ENCODE assay signal across 8 cellular contexts in the genomic region with DNA sequence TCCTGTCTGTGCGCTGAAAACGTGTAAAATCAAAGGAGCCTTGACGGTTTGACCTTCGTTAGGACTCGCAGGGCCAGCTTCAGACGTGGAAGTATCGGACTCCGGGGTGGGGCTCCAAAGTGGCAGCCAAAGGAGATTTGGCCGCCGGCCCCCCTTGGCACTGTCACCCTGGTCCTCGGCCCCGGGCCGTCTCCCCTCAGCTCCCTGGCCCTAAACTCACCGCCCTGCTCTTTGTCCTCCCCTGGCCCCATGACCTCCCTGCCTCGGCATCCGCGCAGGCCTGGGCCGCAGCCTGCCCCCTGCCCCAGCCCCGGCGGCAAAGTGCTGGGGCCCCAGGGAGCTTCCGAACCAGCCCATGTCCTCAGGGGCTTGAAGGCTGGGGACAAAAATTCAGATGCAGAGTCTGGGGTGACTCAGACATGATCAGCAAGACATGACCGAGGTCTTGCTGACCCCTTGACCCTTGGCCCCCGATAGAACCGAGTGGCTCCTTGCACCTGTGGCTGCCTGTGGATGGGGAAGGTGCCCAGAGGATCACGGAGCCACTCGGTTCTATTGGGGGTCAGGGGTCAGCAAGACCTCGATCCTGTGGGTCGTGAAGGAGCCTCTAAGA. TPM values are rescaled to one million over a fixed set of nuclear protein-coding genes. Genes with fewer than 3 reads are reported as not detected.
DNase-seq lines count a peak whose midpoint lies in the region; ATAC-seq and TF ChIP-seq lines count a peak whose summit lies in the region.

No MANE protein-coding gene starts in this region.

- no peaks in the 10 kb centered on the region for H3K9me3 Mint-ChIP-seq in CD8-positive, alpha-beta T cell

- in situ Hi-C loops in Panc1 (cut with HindIII; ENCODE audit: low pct_unique_long_range_greater_than_20kb, low sequenced_read_pairs), result no loop called here

- H2AFZ ChIP-seq in fibroblast of lung (ENCODE audit: low read length) (no peak overlapping the region), osteoblast (ENCODE audit: low read length) (no peak overlapping the region)

- H3K27me3 ChIP-seq in CD8-positive, alpha-beta T cell (ENCODE audit: insufficient read depth, low read length), result no peaks in the 10 kb centered on the region
- no peaks in the 10 kb centered on the region for H3K27me3 ChIP-seq in Panc1 (ENCODE audit: control insufficient read depth, insufficient read depth, low read length)
- no peaks in the 10 kb centered on the region for H3K27me3 ChIP-seq in fibroblast of lung (ENCODE audit: control insufficient read depth, insufficient read depth, low read length)
- peaks cover 14% of the 10 kb centered on the region for H3K27me3 ChIP-seq in osteoblast (ENCODE audit: insufficient read depth, low read length)

- H3K27ac ChIP-seq in CD8-positive, alpha-beta T cell (ENCODE audit: low read depth, low read length), result peak overlapping the region; percentile 45
- peak overlapping the region; percentile 90 for H3K27ac ChIP-seq in Panc1 (ENCODE audit: low read length)
- H3K27ac ChIP-seq in fibroblast of lung (ENCODE audit: insufficient read depth, low read length), result peak overlapping the region; percentile 57
- H3K27ac ChIP-seq in osteoblast (ENCODE audit: low read depth, low read length), result no peak overlapping the region

- peaks cover 4% of the 10 kb centered on the region for H3K79me2 ChIP-seq in fibroblast of lung (ENCODE audit: control insufficient read depth, insufficient read depth, low read length)
- H3K79me2 ChIP-seq in osteoblast (ENCODE audit: insufficient read depth, low read length), result no peaks in the 10 kb centered on the region

- peak overlapping the region; percentile 76 for H3K9ac ChIP-seq in fibroblast of lung (ENCODE audit: insufficient read depth, low read length)

- peak overlapping the region; percentile 71 for H3K4me3 ChIP-seq in CD8-positive, alpha-beta T cell (ENCODE audit: low read depth, low read length)
- peak overlapping the region; percentile 61 to 68 for H3K4me3 ChIP-seq in Panc1 (ENCODE audit: low read depth in 2 of 2, low read length in 2 of 2)
- H3K4me3 ChIP-seq in fibroblast of lung (replicated peaks in 1 of 4; ENCODE audit: control extremely low read depth in 1 of 4, insufficient read depth in 1 of 4, low read depth in 3 of 4, low read length in 4 of 4), result peak overlapping the region; percentile 51 to 65 (median 54)
- peak overlapping the region; percentile 59 for H3K4me3 ChIP-seq in osteoblast (ENCODE audit: insufficient read depth, low read length)

- H3K36me3 ChIP-seq in CD8-positive, alpha-beta T cell (ENCODE audit: insufficient read depth, low read length), result no peaks in the 10 kb centered on the region
- H3K36me3 ChIP-seq in Panc1 (ENCODE audit: control insufficient read depth, insufficient read depth, low read length) (no peaks in the 10 kb centered on the region), fibroblast of lung (ENCODE audit: control insufficient read depth, insufficient read depth, low read length) (no peaks in the 10 kb centered on the region), osteoblast (ENCODE audit: insufficient read depth, low read length) (no peaks in the 10 kb centered on the region)

- peaks cover 14% of the 10 kb centered on the region for H3K4me1 Mint-ChIP-seq in CD8-positive, alpha-beta T cell (ENCODE audit: low read depth)

- CTCF ChIA-PET in CD8-positive, alpha-beta T cell (lab: Charles Lee), result interaction anchor here (0.7 to 5.9 kb wide), 2 partner anchors 13 to 121 kb away, joined by 3 to 28 read pairs; no protein-coding TSS in a partner anchor
- CTCF ChIA-PET in Panc1 (lab: Charles Lee), result no interaction called here

- POLR2A ChIA-PET in CD8-positive, alpha-beta T cell (lab: Charles Lee), result interaction anchor here (0.7 to 2.2 kb wide), 6 partner anchors 8 to 126 kb away, joined by 3 to 11 read pairs (median 4); partner anchors contain the start of gene TMEM80
- POLR2A ChIA-PET in Panc1 (lab: Charles Lee), result interaction anchor here (0.6 kb wide), 1 partner anchor 9 kb away, joined by 4 read pairs; no protein-coding TSS in a partner anchor

- BruUV-seq in Panc1 (replicated peaks; lab: Mats Ljungman, UMichigan), result TSS peak; percentile 81

- no peaks in the 10 kb centered on the region for H4K20me1 ChIP-seq in fibroblast of lung (ENCODE audit: control insufficient read depth, extremely low read depth, insufficient read depth, low read length)
- peaks cover 2% of the 10 kb centered on the region for H4K20me1 ChIP-seq in osteoblast (ENCODE audit: insufficient read depth, low read length)

- H3K4me2 ChIP-seq in fibroblast of lung (ENCODE audit: extremely low read depth, insufficient read depth, low read length) (peak overlapping the region; percentile 49), osteoblast (ENCODE audit: insufficient read depth, low read length) (peak overlapping the region; percentile 67)

- peak overlapping the region; percentile 80 for H3K4me3 Mint-ChIP-seq in CD8-positive, alpha-beta T cell

- H3K27ac Mint-ChIP-seq in CD8-positive, alpha-beta T cell, result peak overlapping the region; percentile 64

- DNase-seq in CD8-positive, alpha-beta T cell, result no peak
- DNase-seq in Panc1 (ENCODE audit: low read depth, low spot score), result no peak
- no peak for DNase-seq in fibroblast of lung (ENCODE audit: low read depth in 2 of 2)
- no peak for DNase-seq in osteoblast (ENCODE audit: insufficient read length, low spot score, missing footprints)
- DNase-seq in NCI-H526 (lab: John Stamatoyannopoulos, UW), result no peak
- no peak for DNase-seq in SIG-M5 treated with dmso at 0.1 percent for 504 hours (lab: John Stamatoyannopoulos, UW; ENCODE audit: unreplicated experiment)
- no peak for DNase-seq in midbrain (lab: John Stamatoyannopoulos, UW)

- H3K4me1 ChIP-seq in CD8-positive, alpha-beta T cell (ENCODE audit: insufficient read depth, low read length), result peaks cover 11% of the 10 kb centered on the region
- peaks cover 42% of the 10 kb centered on the region for H3K4me1 ChIP-seq in Panc1 (ENCODE audit: control insufficient read depth, insufficient read depth, low read length)
- H3K4me1 ChIP-seq in fibroblast of lung (ENCODE audit: control insufficient read depth, extremely low read depth, insufficient read depth, low read length), result peaks cover 2% of the 10 kb centered on the region
- H3K4me1 ChIP-seq in osteoblast (ENCODE audit: insufficient read depth, low read length), result peaks cover 2% of the 10 kb centered on the region

- intact Hi-C loops in CD8-positive, alpha-beta T cell (cut with DNase I, micrococcal nuclease), result loop anchor here (2.0 kb wide), 3 partner anchors 15 to 63 kb away; partner anchors contain the start of gene RNH1 (in 1 of the 2)
- intact Hi-C loops in Panc1 (cut with micrococcal nuclease; ENCODE audit: unreplicated experiment), result no loop called here

- no peak for TF ChIP-seq CTCF in CD8-positive, alpha-beta T cell (IDR thresholded peaks at IDR 0.05)
- TF ChIP-seq CTCF in Panc1 (IDR thresholded peaks at IDR 0.05) (no peak), fibroblast of lung (conservative IDR thresholded peaks at IDR 0.05 in 1 of 2, IDR thresholded peaks at IDR 0.05 in 1 of 2; ENCODE audit: low read depth in 1 of 2, low read length in 2 of 2) (no peak), osteoblast (IDR thresholded peaks at IDR 0.05; ENCODE audit: extremely low read depth, low read depth, low read length) (no peak)

- no peak for ATAC-seq in CD8-positive, alpha-beta T cell
- no peak for ATAC-seq in Panc1
- ATAC-seq in GM21526 (IDR thresholded peaks at IDR 0.05; ENCODE audit: low FRiP score, unreplicated experiment), result no peak

- H3K27me3 Mint-ChIP-seq in CD8-positive, alpha-beta T cell (ENCODE audit: low read depth), result no peaks in the 10 kb centered on the region

- H3K9me3 ChIP-seq in CD8-positive, alpha-beta T cell (ENCODE audit: low read length), result no peaks in the 10 kb centered on the region
- H3K9me3 ChIP-seq in Panc1 (ENCODE audit: control insufficient read depth, insufficient read depth, low read depth, low read length) (no peaks in the 10 kb centered on the region), fibroblast of lung (ENCODE audit: control insufficient read depth, insufficient read depth, low read depth, low read length) (no peaks in the 10 kb centered on the region), osteoblast (ENCODE audit: low read depth, low read length) (no peaks in the 10 kb centered on the region)

- H3K36me3 Mint-ChIP-seq in CD8-positive, alpha-beta T cell, result no peaks in the 10 kb centered on the region

RNA-seq across cellular contexts. Expression of gene PHRF1, which starts 6.9 kb away (rescaled TPM):
- total RNA-seq in CD8-positive, alpha-beta T cell, result 10 to 100 TPM; 43.2 to 44.9 TPM
- total RNA-seq in Panc1 (2021; ENCODE audit: unreplicated experiment) (90.6 TPM), fibroblast of lung (16.8 and 18.7 TPM in 2 replicates), osteoblast (23.9 and 27.5 TPM in 2 replicates)
- 83.1 TPM for polyA plus RNA-seq in Panc1 (2012; ENCODE audit: insufficient read length)
- polyA plus RNA-seq in fibroblast of lung, result 5.9 and 9.7 TPM in 2 replicates
- 11.2 and 16.3 TPM in 2 replicates for polyA plus RNA-seq in fibroblast of lung (2012)
- polyA minus RNA-seq in fibroblast of lung (ENCODE audit: low replicate concordance), result 12.8 and 20.2 TPM in 2 replicates

RNA-seq across cellular contexts. Expression of gene RASSF7, which starts 8.6 kb away (rescaled TPM):
- total RNA-seq in CD8-positive, alpha-beta T cell, result 10 to 100 TPM; 11.8 to 15.3 TPM
- total RNA-seq in Panc1 (2021; ENCODE audit: unreplicated experiment), result 81.8 TPM
- polyA plus RNA-seq in Panc1 (2012; ENCODE audit: insufficient read length), result 144 TPM
- total RNA-seq in fibroblast of lung, result 1.5 and 2.8 TPM in 2 replicates
- 1.4 and 1.6 TPM in 2 replicates for polyA plus RNA-seq in fibroblast of lung
- polyA plus RNA-seq in fibroblast of lung (2012), result 2.4 and 3.6 TPM in 2 replicates
- 0.47 TPM in 1 of 2 replicates, not detected in the other for polyA minus RNA-seq in fibroblast of lung (ENCODE audit: low replicate concordance)
- 2.4 and 6.2 TPM in 2 replicates for total RNA-seq in osteoblast

RNA-seq across cellular contexts. Expression of gene LMNTD2, which starts 8.8 kb away (rescaled TPM):
- total RNA-seq in CD8-positive, alpha-beta T cell, result 1 to 10 TPM; 4.2 to 5.6 TPM
- total RNA-seq in Panc1 (2021; ENCODE audit: unreplicated experiment) (21.8 TPM), fibroblast of lung (0.17 and 0.26 TPM in 2 replicates), osteoblast (0.29 and 0.36 TPM in 2 replicates)
- 44.2 TPM for polyA plus RNA-seq in Panc1 (2012; ENCODE audit: insufficient read length)
- polyA plus RNA-seq in fibroblast of lung, result 0.05 and 0.08 TPM in 2 replicates
- 0.12 and 0.45 TPM in 2 replicates for polyA plus RNA-seq in fibroblast of lung (2012)
- polyA minus RNA-seq in fibroblast of lung (ENCODE audit: low replicate concordance), result not detected in 2 replicates

RNA-seq across cellular contexts. Expression of gene LRRC56, which starts 32.1 kb away (rescaled TPM):
- total RNA-seq in CD8-positive, alpha-beta T cell, result 1 to 10 TPM; 3.2 TPM
- 9.8 TPM for total RNA-seq in Panc1 (2021; ENCODE audit: unreplicated experiment)
- polyA plus RNA-seq in Panc1 (2012; ENCODE audit: insufficient read length), result 13.3 TPM
- total RNA-seq in fibroblast of lung, result 0.77 and 1.3 TPM in 2 replicates
- 0.26 and 0.28 TPM in 2 replicates for polyA plus RNA-seq in fibroblast of lung
- 0.80 and 0.87 TPM in 2 replicates for polyA plus RNA-seq in fibroblast of lung (2012)
- polyA minus RNA-seq in fibroblast of lung (ENCODE audit: low replicate concordance), result 0.19 and 0.98 TPM in 2 replicates
- 0.88 and 1.1 TPM in 2 replicates for total RNA-seq in osteoblast

RNA-seq across cellular contexts. Expression of gene HRAS, which starts 34.0 kb away (rescaled TPM):
- 10 to 100 TPM; 25.2 to 25.5 TPM for total RNA-seq in CD8-positive, alpha-beta T cell
- total RNA-seq in Panc1 (2021; ENCODE audit: unreplicated experiment) (175 TPM), fibroblast of lung (46.7 and 58.5 TPM in 2 replicates), osteoblast (28.6 and 35.7 TPM in 2 replicates)
- polyA plus RNA-seq in Panc1 (2012; ENCODE audit: insufficient read length), result 310 TPM
- polyA plus RNA-seq in fibroblast of lung, result 51.7 and 69.3 TPM in 2 replicates
- polyA plus RNA-seq in fibroblast of lung (2012), result 88.2 and 141 TPM in 2 replicates
- 120 and 182 TPM in 2 replicates for polyA minus RNA-seq in fibroblast of lung (ENCODE audit: low replicate concordance)
